10 cellular contexts compared by ENCODE assay signal in the genomic region with DNA sequence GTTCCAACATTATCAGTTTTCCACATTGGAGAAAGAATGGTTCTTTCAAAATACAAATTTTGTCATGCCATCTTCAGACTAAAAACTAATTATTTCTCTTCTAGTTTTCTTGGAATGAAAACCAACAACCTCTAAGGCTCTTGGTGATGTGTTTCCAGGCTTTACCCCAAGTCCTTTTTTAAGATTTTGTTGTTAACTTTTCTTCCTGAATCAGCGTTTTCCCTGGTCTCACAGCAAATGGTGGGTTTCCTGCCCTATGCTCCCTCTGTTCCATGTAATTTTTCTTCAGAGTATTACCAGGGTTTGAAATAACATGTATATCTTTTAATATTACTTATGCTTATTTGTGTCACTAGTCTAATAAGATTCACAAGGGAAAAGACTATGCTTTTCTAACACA.
"Had no signal": no experiment of that assay in that cellular context is flagged by ENCODE, and none has a peak within 500 bp of the region (broad histone marks: within the 10 kb centered on the region; RNA-seq: fewer than 3 reads in every experiment).

No MANE protein-coding gene starts in this region.

- H3K36me3 ChIP-seq: HAP-1 had no signal

- H3K4me3 ChIP-seq: GM23248, GM23338, HAP-1 had no signal

- H3K9me3 ChIP-seq: HAP-1 had no signal

- H3K4me2 ChIP-seq: GM23338 had no signal

- ATAC-seq: GM23338, HCT116 had no signal

- DNase-seq: GM23248, GOT3, H7, H9, HCEC 1CT, HFFc6 had no signal

- H2AFZ ChIP-seq: GM23248, GM23338 had no signal

- FAIRE-seq: H1 had no signal

- H3K27ac ChIP-seq: GM23248 had no signal

- H3K4me1 ChIP-seq: HAP-1 had no signal

- H3K9ac ChIP-seq: GM23248 had no signal
